In the genomic region with DNA sequence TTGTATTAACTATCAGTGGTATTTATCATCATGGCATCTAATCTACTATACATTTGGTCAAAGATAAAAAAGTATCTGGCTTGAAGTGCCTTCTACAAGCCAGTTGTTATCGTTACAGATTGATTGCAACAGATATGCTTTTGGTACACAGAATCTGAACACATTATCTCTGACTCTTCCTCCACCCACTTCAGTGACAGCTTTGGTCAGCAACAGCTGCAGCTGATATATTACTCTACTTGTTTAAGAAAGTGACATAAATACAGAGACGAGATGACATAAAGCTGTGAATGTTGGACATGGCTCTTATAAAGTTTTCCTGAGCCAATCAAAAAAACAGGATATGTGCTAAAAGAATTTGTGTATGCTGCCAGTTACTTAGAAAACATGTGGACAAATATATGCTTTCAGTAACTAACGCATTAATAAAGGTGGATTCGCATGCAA, we compare ENCODE assay signal across 15 cellular contexts.
DNase-seq lines count a peak whose midpoint lies in the region; ATAC-seq and TF ChIP-seq lines count a peak whose summit lies in the region.
"Had no signal": no experiment of that assay in that cellular context is flagged by ENCODE, and none has a peak within 500 bp of the region (broad histone marks: within the 10 kb centered on the region; RNA-seq: fewer than 3 reads in every experiment).

No MANE protein-coding gene starts in this region.

- peaks cover 22% of the 10 kb centered on the region for H3K36me3 Mint-ChIP-seq in activated CD4-positive, alpha-beta T cell treated with anti-CD3 and anti-CD28 coated beads, Interleukin-2, amount 10 ng/mL, durations not matched to agents 7 days and 5 days (ENCODE audit: low read depth)

- no peaks in the 10 kb centered on the region for H3K9me3 Mint-ChIP-seq in activated CD4-positive, alpha-beta T cell treated with anti-CD3 and anti-CD28 coated beads, Interleukin-2, amount 10 ng/mL, durations not matched to agents 7 days and 5 days
- H3K9me3 Mint-ChIP-seq: naive thymus-derived CD8-positive, alpha-beta T cell had no signal

- CTCF ChIA-PET in activated CD4-positive, alpha-beta T cell treated with anti-CD3 and anti-CD28 coated beads, Interleukin-2, amount 10 ng/mL, durations not matched to agents 7 days and 5 days (lab: Charles Lee) = interaction anchor here (2.4 kb wide), 1 partner anchor 15 kb away, joined by 10 read pairs; no protein-coding TSS in a partner anchor

- no peak for TF ChIP-seq CTCF in fibroblast of the aortic adventitia (IDR thresholded peaks at IDR 0.05; ENCODE audit: insufficient read depth, low read length)

- POLR2A ChIA-PET in activated CD4-positive, alpha-beta T cell treated with anti-CD3 and anti-CD28 coated beads, Interleukin-2, amount 10 ng/mL, durations not matched to agents 7 days and 5 days (lab: Charles Lee) = no interaction called here

- peaks cover 63% of the 10 kb centered on the region for H3K4me1 Mint-ChIP-seq in activated CD4-positive, alpha-beta T cell treated with anti-CD3 and anti-CD28 coated beads, Interleukin-2, amount 10 ng/mL, durations not matched to agents 7 days and 5 days

- H3K27me3 Mint-ChIP-seq in activated CD4-positive, alpha-beta T cell treated with anti-CD3 and anti-CD28 coated beads, Interleukin-2, amount 10 ng/mL, durations not matched to agents 7 days and 5 days = no peaks in the 10 kb centered on the region
- H3K27me3 Mint-ChIP-seq: naive thymus-derived CD8-positive, alpha-beta T cell had no signal

- ATAC-seq in SK-N-SH treated with all-trans-retinoic acid at 6 μM for 48 hours (no peak), HG02884 (IDR thresholded peaks at IDR 0.05; ENCODE audit: unreplicated experiment) (no peak), HG02763 (IDR thresholded peaks at IDR 0.05; ENCODE audit: unreplicated experiment) (no peak)
- ATAC-seq: A549; naive thymus-derived CD8-positive, alpha-beta T cell had no signal

- H3K9me3 ChIP-seq in skeletal muscle tissue (ENCODE audit: control insufficient read depth in 3 of 3, low read length in 3 of 3) = no peaks in the 10 kb centered on the region
- H3K9me3 ChIP-seq: A549 had no signal

- H3K4me3 ChIP-seq in fibroblast of the aortic adventitia (ENCODE audit: low read depth, low read length) = no peak overlapping the region
- H3K4me3 ChIP-seq in skeletal muscle tissue (ENCODE audit: low read length in 3 of 3) = peak overlapping the region in 1 of 3 donors; percentile 48
- H3K4me3 ChIP-seq: A549, skin epidermis had no signal

- H3K4me3 Mint-ChIP-seq in activated CD4-positive, alpha-beta T cell treated with anti-CD3 and anti-CD28 coated beads, Interleukin-2, amount 10 ng/mL, durations not matched to agents 7 days and 5 days = peak overlapping the region; percentile 8

- DNase-seq in activated CD4-positive, alpha-beta T cell treated with anti-CD3 and anti-CD28 coated beads, Interleukin-2, amount 10 ng/mL, durations not matched to agents 7 days and 5 days = no peak
- no peak for DNase-seq in activated CD4-positive, alpha-beta T cell treated with anti-CD3 and anti-CD28 coated beads, Interleukin-2, amount 50 U/mL, for 4 hours
- DNase-seq in fibroblast of the aortic adventitia (ENCODE audit: low read depth) (peak; percentile 73), epidermal melanocyte (ENCODE audit: insufficient read length, low spot score) (no peak)
- DNase-seq: caudate nucleus; DMS79; naive thymus-derived CD8-positive, alpha-beta T cell; NCI-H524 treated with DMSO at 0.1 percent for 48 hours; SHP77 treated with DMSO at 0.1 percent for 48 hours had no signal

- peak overlapping the region; percentile 0 for H3K27ac ChIP-seq in skeletal muscle tissue (ENCODE audit: low read depth, low read length)
- H3K27ac ChIP-seq: A549 had no signal

- no peak overlapping the region for H3K27ac Mint-ChIP-seq in activated CD4-positive, alpha-beta T cell treated with anti-CD3 and anti-CD28 coated beads, Interleukin-2, amount 10 ng/mL, durations not matched to agents 7 days and 5 days

- no peaks in the 10 kb centered on the region for H3K27me3 ChIP-seq in skeletal muscle tissue (ENCODE audit: control insufficient read depth in 3 of 3, insufficient read depth in 3 of 3, low read length in 3 of 3)

- H3K4me1 ChIP-seq in skeletal muscle tissue (ENCODE audit: control insufficient read depth in 3 of 3, insufficient read depth in 3 of 3, low read length in 3 of 3) = peaks cover 19 to 41% (median 26%) of the 10 kb centered on the region in 3 donors

- peak overlapping the region in 1 of 3 donors; percentile 49 for H3K9ac ChIP-seq in skeletal muscle tissue (ENCODE audit: low read depth in 1 of 3, low read length in 3 of 3)

- H3K36me3 ChIP-seq in skeletal muscle tissue (ENCODE audit: control insufficient read depth in 3 of 3, insufficient read depth in 3 of 3, low read length in 3 of 3) = no peaks in the 10 kb centered on the region

TF ChIP-seq in SK-N-SH treated with all-trans-retinoic acid at 6 μM for 48 hours, 23 proteins besides CTCF, POLR2A, EP300 and RAD21:
- TF ChIP-seq TCF4 (CRISPR knock-in tag; IDR thresholded peaks at IDR 0.05; ENCODE audit: borderline replicate concordance) = peak; percentile 18; the same call in 1 of the 2 replicates
- TF ChIP-seq GLIS3 (CRISPR knock-in tag; IDR thresholded peaks at IDR 0.05) = no peak
TF ChIP-seq in SK-N-SH treated with all-trans-retinoic acid at 6 μM for 48 hours: peak in this region for 1.
